ENCODE assay signal across 8 cellular contexts in genomic region chr6:116450769-116451740, GRCh38. TPM values are rescaled to one million over a fixed set of nuclear protein-coding genes. Genes with fewer than 3 reads are reported as not detected.
DNase-seq lines count a peak whose midpoint lies in the region; ATAC-seq, FAIRE-seq and TF ChIP-seq lines count a peak whose summit lies in the region.

No MANE protein-coding gene starts in this region.

- TF ChIP-seq CTCF in right lobe of liver (IDR thresholded peaks at IDR 0.05) (no peak), HepG2 (CRISPR knock-in tag; IDR thresholded peaks at IDR 0.05) (no peak), brain microvascular endothelial cell (IDR thresholded peaks at IDR 0.05; ENCODE audit: low read depth, low read length, missing control alignments) (no peak), suprapubic skin (IDR thresholded peaks at IDR 0.05) (no peak)

- H3K36me3 Mint-ChIP-seq in stimulated activated memory B cell treated with anti-CD40 and anti-IgM and Interleukin-4, amounts not matched to agents 10 μg/mL and 1 μg/mL and 100 μg/mL, for 72 hours = no peaks in the 10 kb centered on the region

- H3K27me3 ChIP-seq in right lobe of liver = no peaks in the 10 kb centered on the region
- no peaks in the 10 kb centered on the region for H3K27me3 ChIP-seq in HepG2 (ENCODE audit: control insufficient read depth in 1 of 2, insufficient read depth in 2 of 2, low read length in 2 of 2)
- H3K27me3 ChIP-seq in brain microvascular endothelial cell (replicated peaks) = no peaks in the 10 kb centered on the region
- H3K27me3 ChIP-seq in suprapubic skin = no peaks in the 10 kb centered on the region

- no peak for TF ChIP-seq RAD21 in HepG2 (CRISPR knock-in tag; IDR thresholded peaks at IDR 0.05)

- H3K27ac Mint-ChIP-seq in stimulated activated memory B cell treated with anti-CD40 and anti-IgM and Interleukin-4, amounts not matched to agents 10 μg/mL and 1 μg/mL and 100 μg/mL, for 72 hours = peak overlapping the region; percentile 73

- in situ Hi-C loops in HepG2 (cut with HindIII; ENCODE audit: extremely low pct_ligation_motif_present, low pct_unique_long_range_greater_than_20kb) = no loop called here
- in situ Hi-C loops in brain microvascular endothelial cell (cut with HindIII; ENCODE audit: low pct_ligation_motif_present, low sequenced_read_pairs) = no loop called here

- H3K4me1 ChIP-seq in right lobe of liver = no peaks in the 10 kb centered on the region
- no peaks in the 10 kb centered on the region for H3K4me1 ChIP-seq in HepG2 (ENCODE audit: insufficient read depth, low read length)
- peaks cover 14% of the 10 kb centered on the region for H3K4me1 ChIP-seq in suprapubic skin

- H3K27ac ChIP-seq in right lobe of liver (no peak overlapping the region), HepG2 (ENCODE audit: extremely low read length, insufficient read depth, low read length) (no peak overlapping the region), brain microvascular endothelial cell (no peak overlapping the region), suprapubic skin (no peak overlapping the region)

- no peaks in the 10 kb centered on the region for H3K9me3 Mint-ChIP-seq in stimulated activated memory B cell treated with anti-CD40 and anti-IgM and Interleukin-4, amounts not matched to agents 10 μg/mL and 1 μg/mL and 100 μg/mL, for 72 hours

- H3K36me3 ChIP-seq in right lobe of liver (no peaks in the 10 kb centered on the region), HepG2 (replicated peaks in 1 of 2; ENCODE audit: control insufficient read depth in 1 of 2, insufficient read depth in 2 of 2, low read length in 2 of 2) (no peaks in the 10 kb centered on the region), brain microvascular endothelial cell (replicated peaks) (no peaks in the 10 kb centered on the region), suprapubic skin (no peaks in the 10 kb centered on the region)

- no peak overlapping the region for H3K4me2 ChIP-seq in HepG2 (ENCODE audit: low read depth, low read length)

- H3K9me3 ChIP-seq in right lobe of liver = no peaks in the 10 kb centered on the region
- no peaks in the 10 kb centered on the region for H3K9me3 ChIP-seq in HepG2 (ENCODE audit: low read length)
- H3K9me3 ChIP-seq in suprapubic skin = no peaks in the 10 kb centered on the region

- peaks cover 30% of the 10 kb centered on the region for H3K4me1 Mint-ChIP-seq in stimulated activated memory B cell treated with anti-CD40 and anti-IgM and Interleukin-4, amounts not matched to agents 10 μg/mL and 1 μg/mL and 100 μg/mL, for 72 hours

- ATAC-seq in right lobe of liver (peak; percentile 41 to 73 (median 60)), HepG2 (no peak), HG03097 (IDR thresholded peaks at IDR 0.05; ENCODE audit: low FRiP score, unreplicated experiment) (peak; percentile 69)
- ATAC-seq in stimulated activated memory B cell treated with anti-CD40 and anti-IgM and Interleukin-4, amounts not matched to agents 10 μg/mL and 1 μg/mL and 100 μg/mL, for 72 hours = peak; percentile 95

- no TSS peak for BruUV-seq in HepG2 (replicated peaks; lab: Mats Ljungman, UMichigan)

- POLR2A ChIA-PET in HepG2 (lab: Yijun Ruan, JAX) = no interaction called here

- FAIRE-seq in HepG2 (lab: Jason Lieb, UNC) = no peak

- CTCF ChIA-PET in HepG2 (lab: Yijun Ruan, JAX; ENCODE audit: low intra/inter-chr PET ratio, low total read pairs) = no interaction called here

- no peak for TF ChIP-seq EP300 in HepG2 (IDR thresholded peaks at IDR 0.05; ENCODE audit: low read depth in 2 of 2, low read length in 2 of 2)
- no peak for TF ChIP-seq EP300 in HepG2 (CRISPR knock-in tag; IDR thresholded peaks at IDR 0.05; ENCODE audit: borderline replicate concordance)
- no peak for TF ChIP-seq EP300 in suprapubic skin (IDR thresholded peaks at IDR 0.05)

- no peak for TF ChIP-seq POLR2A in right lobe of liver (IDR thresholded peaks at IDR 0.05)
- no peak for TF ChIP-seq POLR2A in HepG2 (IDR thresholded peaks at IDR 0.05; ENCODE audit: insufficient read depth in 1 of 2, low read depth in 2 of 2, low read length in 2 of 2)
- TF ChIP-seq POLR2A in suprapubic skin (IDR thresholded peaks at IDR 0.05) = no peak

- no peaks in the 10 kb centered on the region for H3K27me3 Mint-ChIP-seq in stimulated activated memory B cell treated with anti-CD40 and anti-IgM and Interleukin-4, amounts not matched to agents 10 μg/mL and 1 μg/mL and 100 μg/mL, for 72 hours

- H3K4me3 ChIP-seq in right lobe of liver (no peak overlapping the region), HepG2 (replicated peaks in 1 of 3; ENCODE audit: insufficient read depth in 1 of 3, low read depth in 2 of 3, low read length in 3 of 3) (no peak overlapping the region), brain microvascular endothelial cell (ENCODE audit: low read depth, low read length) (no peak overlapping the region), suprapubic skin (no peak overlapping the region)

- H3K79me2 ChIP-seq in HepG2 (ENCODE audit: insufficient read depth, low read length) = no peaks in the 10 kb centered on the region

- H4K20me1 ChIP-seq in HepG2 (ENCODE audit: insufficient read depth, low read length) = no peaks in the 10 kb centered on the region

- no peak overlapping the region for H2AFZ ChIP-seq in HepG2 (ENCODE audit: low read length)

- WGBS in right lobe of liver (ENCODE audit: insufficient coverage, low coverage, low lambda C conversion rate, missing lambda C conversion rate) = 65% methylated on average over 8 of the region's 9 CpGs
- WGBS in HepG2 (ENCODE audit: low lambda C conversion rate) = 19% methylated on average over 9 of the region's 9 CpGs
- 49% methylated on average over 9 of the region's 9 CpGs for WGBS in suprapubic skin

- peak in 1 of 3 donors; percentile 59 for DNase-seq in right lobe of liver
- no peak for DNase-seq in HepG2 (ENCODE audit: low spot score)
- DNase-seq in SIG-M5 treated with dmso at 0.1 percent for 504 hours (lab: John Stamatoyannopoulos, UW; ENCODE audit: unreplicated experiment) = peak; percentile 70
- no peak for DNase-seq in brain microvascular endothelial cell
- no peak for DNase-seq in NK-92 (lab: John Stamatoyannopoulos, UW; ENCODE audit: unreplicated experiment)
- no peak for DNase-seq in suprapubic skin (ENCODE audit: low spot score in 2 of 2)

- no peak overlapping the region for H3K9ac ChIP-seq in HepG2 (ENCODE audit: insufficient read depth, low read depth, low read length)

- H3K4me3 Mint-ChIP-seq in stimulated activated memory B cell treated with anti-CD40 and anti-IgM and Interleukin-4, amounts not matched to agents 10 μg/mL and 1 μg/mL and 100 μg/mL, for 72 hours = peak overlapping the region; percentile 45

- intact Hi-C loops in right lobe of liver (cut with DNase I) = no loop called here
- intact Hi-C loops in HepG2 (cut with micrococcal nuclease; ENCODE audit: unreplicated experiment) = no loop called here

TF ChIP-seq in HepG2, 621 proteins besides CTCF, POLR2A, EP300 and RAD21 (continues in another document):
- TF ChIP-seq MEIS2 (CRISPR knock-in tag; IDR thresholded peaks at IDR 0.05) (no peak), SSRP1 (CRISPR knock-in tag; IDR thresholded peaks at IDR 0.05) (no peak), ZNF550 (CRISPR knock-in tag; IDR thresholded peaks at IDR 0.05; ENCODE audit: borderline replicate concordance) (no peak), ZBTB2 (CRISPR knock-in tag; IDR thresholded peaks at IDR 0.05; ENCODE audit: low read depth) (no peak), SNAPC2 (CRISPR knock-in tag; IDR thresholded peaks at IDR 0.05) (no peak)

RNA-seq across cellular contexts. Expression of gene CALHM6, which starts 10.1 kb away (rescaled TPM):
- total RNA-seq in right lobe of liver (1 to 10 TPM; 1.4 to 7.8 (median 3.5) TPM), HepG2 (2016; rRNA removed; fragmentation: Illumina TruSeq; extraction: Trizol) (not detected in 2 replicates), suprapubic skin (1 to 10 TPM in 2 of 4 donors, under 1 TPM in 1, not detected in 1; 0.76 to 4.1 (median 1.2) TPM)
- not detected in 2 replicates for total RNA-seq in HepG2 (2016; cell fraction: cytosol; rRNA removed; fragmentation: Illumina TruSeq; extraction: Trizol; ENCODE audit: low read depth)
- not detected in 2 replicates for total RNA-seq in HepG2 (2016; cell fraction: insoluble cytoplasmic fraction; rRNA removed; fragmentation: Illumina TruSeq; extraction: Trizol)
- not detected in 2 replicates for total RNA-seq in HepG2 (2016; cell fraction: membrane; rRNA removed; fragmentation: Illumina TruSeq; extraction: Trizol)
- total RNA-seq in HepG2 (2016; cell fraction: nucleus; rRNA removed; fragmentation: Illumina TruSeq; extraction: Trizol) = not detected in 2 replicates
- polyA plus RNA-seq in HepG2 (2011; rRNA removed) = not detected in 2 replicates
- not detected in 2 replicates for polyA plus RNA-seq in HepG2 (2011; cell fraction: cytosol; rRNA removed)
- not detected in 2 replicates for polyA plus RNA-seq in HepG2 (2011; cell fraction: nucleus; rRNA removed)
- polyA plus RNA-seq in HepG2 (2012) = not detected in 2 replicates
- not detected in 2 replicates for polyA plus RNA-seq in HepG2 (2016; cell fraction: cytosol; fragmentation: Illumina TruSeq; extraction: Trizol; ENCODE audit: low read depth)
- polyA plus RNA-seq in HepG2 (2016; cell fraction: insoluble cytoplasmic fraction; fragmentation: Illumina TruSeq; extraction: Trizol; ENCODE audit: low read depth) = not detected in 2 replicates
- polyA plus RNA-seq in HepG2 (2016; cell fraction: membrane; fragmentation: Illumina TruSeq; extraction: Trizol; ENCODE audit: low read depth) = not detected in 2 replicates
- polyA plus RNA-seq in HepG2 (2016; cell fraction: nucleus; fragmentation: Illumina TruSeq; extraction: Trizol; ENCODE audit: insufficient read depth, low read depth) = not detected in 2 replicates
- polyA minus RNA-seq in HepG2 (2011; rRNA and poly(A)+ RNA removed; ENCODE audit: low replicate concordance) = not detected in 2 replicates
- polyA minus RNA-seq in HepG2 (2011; cell fraction: cytosol; rRNA and poly(A)+ RNA removed) = not detected in 2 replicates
- not detected in 2 replicates for polyA minus RNA-seq in HepG2 (2011; cell fraction: nucleus; rRNA and poly(A)+ RNA removed)
